Comparison of ENCODE assay signal across 9 cellular contexts in the genomic region with DNA sequence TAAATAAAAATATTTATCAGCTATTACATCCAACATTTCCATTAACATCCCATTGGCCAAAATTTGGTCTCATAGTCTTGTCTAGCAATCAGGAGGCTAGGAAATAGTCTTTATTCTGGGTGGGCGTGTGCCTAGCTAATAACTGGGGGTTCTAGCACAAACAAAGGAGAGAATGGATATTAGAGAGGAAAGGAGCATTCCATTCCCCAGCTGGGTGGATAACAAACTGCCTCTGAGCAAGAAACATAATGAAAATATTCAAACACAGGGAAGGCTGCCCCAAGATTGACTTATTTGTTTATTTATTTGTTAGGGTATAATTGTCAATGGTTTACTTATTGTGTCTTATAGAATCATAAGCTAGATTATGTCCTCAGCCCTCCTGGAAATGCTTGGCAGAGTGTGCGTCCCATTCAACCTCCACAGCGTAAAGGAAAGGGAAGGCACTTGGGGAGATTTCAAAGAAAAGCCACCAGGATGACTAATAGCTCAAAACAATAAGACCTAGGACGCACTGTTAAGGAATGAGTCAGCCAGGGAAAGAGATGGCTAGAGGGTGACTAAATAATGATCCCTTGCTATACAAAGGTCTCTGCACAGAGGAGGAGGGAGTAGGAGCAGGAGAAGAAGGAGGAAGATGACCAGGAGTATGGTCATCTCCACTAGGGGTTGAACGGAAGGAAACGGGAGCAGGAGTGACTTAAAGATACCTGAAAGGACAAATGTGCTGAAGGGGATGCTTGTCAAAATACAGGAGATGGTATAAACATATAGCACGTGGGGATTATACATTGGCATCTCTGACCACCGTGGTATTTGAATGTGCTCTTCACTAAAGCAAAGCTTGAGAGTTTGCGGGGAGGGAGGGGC. TPM values are rescaled to one million over a fixed set of nuclear protein-coding genes. Genes with fewer than 3 reads are reported as not detected.
DNase-seq lines count a peak whose midpoint lies in the region; ATAC-seq, FAIRE-seq and TF ChIP-seq lines count a peak whose summit lies in the region.
"Had no signal": no experiment of that assay in that cellular context is flagged by ENCODE, and none has a peak within 500 bp of the region (broad histone marks: within the 10 kb centered on the region; RNA-seq: fewer than 3 reads in every experiment).

No MANE protein-coding gene starts in this region.

- H3K9me3 Mint-ChIP-seq in endodermal cell: peaks cover 1% of the 10 kb centered on the region

- BruUV-seq in HepG2 (replicated peaks; lab: Mats Ljungman, UMichigan): no TSS peak

- H3K27me3 Mint-ChIP-seq in endodermal cell (ENCODE audit: insufficient read depth): no peaks in the 10 kb centered on the region

- H3K9ac ChIP-seq in HepG2 (ENCODE audit: insufficient read depth, low read depth, low read length) (no peak overlapping the region), endodermal cell (ENCODE audit: extremely low read depth, low read length, poor library complexity, severe bottlenecking) (no peak overlapping the region)

- no peak for TF ChIP-seq EP300 in HepG2 (IDR thresholded peaks at IDR 0.05; ENCODE audit: low read depth in 2 of 2, low read length in 2 of 2)
- no peak for TF ChIP-seq EP300 in HepG2 (CRISPR knock-in tag; IDR thresholded peaks at IDR 0.05; ENCODE audit: borderline replicate concordance)

- no peaks in the 10 kb centered on the region for H3K27me3 ChIP-seq in BJ (ENCODE audit: control insufficient read depth, insufficient read depth, low read length)
- H3K27me3 ChIP-seq in HepG2 (ENCODE audit: control insufficient read depth in 1 of 2, insufficient read depth in 2 of 2, low read length in 2 of 2): peaks cover 1 to 4% of the 10 kb centered on the region in 2 experiments; a peak in 4 of 5 replicates
- no peaks in the 10 kb centered on the region for H3K27me3 ChIP-seq in endodermal cell (ENCODE audit: control insufficient read depth, insufficient read depth, low read length, poor library complexity, severe bottlenecking)

- H3K36me3 ChIP-seq in BJ (ENCODE audit: control insufficient read depth, insufficient read depth, low read length) (no peaks in the 10 kb centered on the region), HepG2 (replicated peaks in 1 of 2; ENCODE audit: control insufficient read depth in 1 of 2, insufficient read depth in 2 of 2, low read length in 2 of 2) (no peaks in the 10 kb centered on the region), endodermal cell (ENCODE audit: control insufficient read depth, insufficient read depth, low read length) (no peaks in the 10 kb centered on the region)

- H3K9me3 ChIP-seq in HepG2 (ENCODE audit: low read length) (no peaks in the 10 kb centered on the region), endodermal cell (ENCODE audit: control insufficient read depth, low read length) (no peaks in the 10 kb centered on the region)

- H3K36me3 Mint-ChIP-seq in endodermal cell (ENCODE audit: low read depth): no peaks in the 10 kb centered on the region

- POLR2A ChIA-PET in BJ (lab: Charles Lee) (no interaction called here), HepG2 (lab: Yijun Ruan, JAX) (no interaction called here)

- TF ChIP-seq POLR2A in HepG2 (IDR thresholded peaks at IDR 0.05; ENCODE audit: insufficient read depth in 1 of 2, low read depth in 2 of 2, low read length in 2 of 2): no peak

- ATAC-seq in HepG2: no peak
- ATAC-seq in GM19324 (IDR thresholded peaks at IDR 0.05; ENCODE audit: low FRiP score, unreplicated experiment): no peak
- no peak for ATAC-seq in HG03565 (IDR thresholded peaks at IDR 0.05; ENCODE audit: unreplicated experiment)
- ATAC-seq in HG03469 (IDR thresholded peaks at IDR 0.05; ENCODE audit: unreplicated experiment): no peak

- FAIRE-seq in HepG2 (lab: Jason Lieb, UNC): no peak
- FAIRE-seq: endometrium had no signal

- no peak overlapping the region for H3K4me2 ChIP-seq in HepG2 (ENCODE audit: low read depth, low read length)

- H3K4me3 ChIP-seq in BJ (ENCODE audit: low read depth, low read length) (no peak overlapping the region), HepG2 (replicated peaks in 1 of 3; ENCODE audit: insufficient read depth in 1 of 3, low read depth in 2 of 3, low read length in 3 of 3) (no peak overlapping the region), endodermal cell (ENCODE audit: low read length) (no peak overlapping the region)

- H3K27ac ChIP-seq in HepG2 (ENCODE audit: extremely low read length, insufficient read depth, low read length) (no peak overlapping the region), endodermal cell (ENCODE audit: low read depth, low read length) (no peak overlapping the region)

- no peaks in the 10 kb centered on the region for H3K4me1 ChIP-seq in HepG2 (ENCODE audit: insufficient read depth, low read length)
- H3K4me1 ChIP-seq in endodermal cell (ENCODE audit: control insufficient read depth, insufficient read depth, low read length): no peaks in the 10 kb centered on the region

- in situ Hi-C loops in HepG2 (cut with HindIII; ENCODE audit: extremely low pct_ligation_motif_present, low pct_unique_long_range_greater_than_20kb): no loop called here

- no peaks in the 10 kb centered on the region for H3K79me2 ChIP-seq in HepG2 (ENCODE audit: insufficient read depth, low read length)

- CTCF ChIA-PET in BJ (lab: Yijun Ruan, JAX) (no interaction called here), HepG2 (lab: Yijun Ruan, JAX; ENCODE audit: low intra/inter-chr PET ratio, low total read pairs) (no interaction called here)

- no peak overlapping the region for H2AFZ ChIP-seq in HepG2 (ENCODE audit: low read length)

- TF ChIP-seq RAD21 in HepG2 (CRISPR knock-in tag; IDR thresholded peaks at IDR 0.05): no peak

- WGBS in HepG2 (ENCODE audit: low lambda C conversion rate): 17% methylated on average over 9 of the region's 9 CpGs
- 53 to 59% methylated on average over 7 to 9 of the region's 9 CpGs for WGBS in endodermal cell (ENCODE audit: insufficient coverage in 1 of 2, insufficient read length in 1 of 2), 2 experiments

- peaks cover 6% of the 10 kb centered on the region for H3K4me1 Mint-ChIP-seq in endodermal cell

- DNase-seq in BJ (ENCODE audit: low read depth): peak; percentile 63
- peak; percentile 98 for DNase-seq in HT1080 (ENCODE audit: low read depth)
- DNase-seq in amniotic epithelial cell (ENCODE audit: low read depth): peak; percentile 77
- no peak for DNase-seq in HepG2 (ENCODE audit: low spot score)
- DNase-seq in endodermal cell: no peak

- no peak for TF ChIP-seq CTCF in BJ (IDR thresholded peaks at IDR 0.05; ENCODE audit: insufficient read depth, low read depth, low read length)
- no peak for TF ChIP-seq CTCF in HepG2 (CRISPR knock-in tag; IDR thresholded peaks at IDR 0.05)
- no peak for TF ChIP-seq CTCF in endodermal cell (conservative IDR thresholded peaks at IDR 0.05)

- no peak overlapping the region for H3K27ac Mint-ChIP-seq in endodermal cell

- no peak overlapping the region for H3K4me3 Mint-ChIP-seq in endodermal cell

- no peaks in the 10 kb centered on the region for H4K20me1 ChIP-seq in HepG2 (ENCODE audit: insufficient read depth, low read length)

- intact Hi-C loops in HepG2 (cut with micrococcal nuclease; ENCODE audit: unreplicated experiment): no loop called here

RNA-seq across cellular contexts. Expression of a gene that starts 23.5 kb away (rescaled TPM):
- polyA plus RNA-seq in BJ (2011; rRNA removed): 4.4 and 11.3 TPM in 2 replicates
- polyA minus RNA-seq in BJ (2011; rRNA and poly(A)+ RNA removed): 4.3 and 4.4 TPM in 2 replicates
- 34.1 and 42.1 TPM in 2 replicates for total RNA-seq in HT1080 (2014; rRNA removed; shearing (Covaris generic))
- 34.1 and 40.2 TPM in 2 replicates for polyA plus RNA-seq in HT1080 (2015; cell fraction: cytosol; rRNA removed)
- polyA plus RNA-seq in HT1080 (2015; cell fraction: nucleus; rRNA removed): 26.1 and 27.8 TPM in 2 replicates
- 19.5 and 30.3 TPM in 2 replicates for total RNA-seq in HepG2 (2016; rRNA removed; fragmentation: Illumina TruSeq; extraction: Trizol)
- 32.9 and 33.8 TPM in 2 replicates for total RNA-seq in HepG2 (2016; cell fraction: cytosol; rRNA removed; fragmentation: Illumina TruSeq; extraction: Trizol; ENCODE audit: low read depth)
- total RNA-seq in HepG2 (2016; cell fraction: insoluble cytoplasmic fraction; rRNA removed; fragmentation: Illumina TruSeq; extraction: Trizol): 19.4 and 26.7 TPM in 2 replicates
- total RNA-seq in HepG2 (2016; cell fraction: membrane; rRNA removed; fragmentation: Illumina TruSeq; extraction: Trizol): 34.7 and 39.3 TPM in 2 replicates
- 16.5 and 17.7 TPM in 2 replicates for total RNA-seq in HepG2 (2016; cell fraction: nucleus; rRNA removed; fragmentation: Illumina TruSeq; extraction: Trizol)
- 9.4 and 9.8 TPM in 2 replicates for polyA plus RNA-seq in HepG2 (2011; rRNA removed)
- polyA plus RNA-seq in HepG2 (2011; cell fraction: cytosol; rRNA removed): 3.9 and 6.2 TPM in 2 replicates
- polyA plus RNA-seq in HepG2 (2011; cell fraction: nucleus; rRNA removed): 2.7 and 3.4 TPM in 2 replicates
- polyA plus RNA-seq in HepG2 (2012): 16.6 and 18.8 TPM in 2 replicates
- polyA plus RNA-seq in HepG2 (2016; cell fraction: cytosol; fragmentation: Illumina TruSeq; extraction: Trizol; ENCODE audit: low read depth): 36.8 and 44.5 TPM in 2 replicates
- polyA plus RNA-seq in HepG2 (2016; cell fraction: insoluble cytoplasmic fraction; fragmentation: Illumina TruSeq; extraction: Trizol; ENCODE audit: low read depth): 28.8 and 29.4 TPM in 2 replicates
- 31.5 and 33.7 TPM in 2 replicates for polyA plus RNA-seq in HepG2 (2016; cell fraction: membrane; fragmentation: Illumina TruSeq; extraction: Trizol; ENCODE audit: low read depth)
- 15.9 and 16.9 TPM in 2 replicates for polyA plus RNA-seq in HepG2 (2016; cell fraction: nucleus; fragmentation: Illumina TruSeq; extraction: Trizol; ENCODE audit: insufficient read depth, low read depth)
- polyA minus RNA-seq in HepG2 (2011; rRNA and poly(A)+ RNA removed; ENCODE audit: low replicate concordance): 4.2 and 6.1 TPM in 2 replicates
- polyA minus RNA-seq in HepG2 (2011; cell fraction: cytosol; rRNA and poly(A)+ RNA removed): 9.5 and 11.3 TPM in 2 replicates
- polyA minus RNA-seq in HepG2 (2011; cell fraction: nucleus; rRNA and poly(A)+ RNA removed): 23.9 and 27.2 TPM in 2 replicates
- 10 to 100 TPM; 18.9 to 23.2 TPM for total RNA-seq in endodermal cell
- polyA plus RNA-seq in endodermal cell (2013, experiment 1 of 2): 18.8 TPM
- 18.2 TPM for polyA plus RNA-seq in endodermal cell (2013, experiment 2 of 2)

RNA-seq across cellular contexts. Expression of a gene that starts 56.2 kb away (rescaled TPM):
- polyA plus RNA-seq in BJ (2011; rRNA removed) (771 and 1,498 TPM in 2 replicates), HepG2 (2011; rRNA removed) (1,013 and 1,261 TPM in 2 replicates)
- polyA minus RNA-seq in BJ (2011; rRNA and poly(A)+ RNA removed): 50.1 and 61.7 TPM in 2 replicates
- total RNA-seq in HT1080 (2014; rRNA removed; shearing (Covaris generic)): 982 and 1,844 TPM in 2 replicates
- polyA plus RNA-seq in HT1080 (2015; cell fraction: cytosol; rRNA removed): 1,686 and 2,051 TPM in 2 replicates
- 531 and 614 TPM in 2 replicates for polyA plus RNA-seq in HT1080 (2015; cell fraction: nucleus; rRNA removed)
- total RNA-seq in HepG2 (2016; rRNA removed; fragmentation: Illumina TruSeq; extraction: Trizol) (1,234 and 1,660 TPM in 2 replicates), endodermal cell (100 to 1,000 TPM; 882 to 975 TPM)
- total RNA-seq in HepG2 (2016; cell fraction: cytosol; rRNA removed; fragmentation: Illumina TruSeq; extraction: Trizol; ENCODE audit: low read depth): 1,575 and 1,856 TPM in 2 replicates
- total RNA-seq in HepG2 (2016; cell fraction: insoluble cytoplasmic fraction; rRNA removed; fragmentation: Illumina TruSeq; extraction: Trizol): 1,231 and 1,647 TPM in 2 replicates
- 2,364 and 2,513 TPM in 2 replicates for total RNA-seq in HepG2 (2016; cell fraction: membrane; rRNA removed; fragmentation: Illumina TruSeq; extraction: Trizol)
- total RNA-seq in HepG2 (2016; cell fraction: nucleus; rRNA removed; fragmentation: Illumina TruSeq; extraction: Trizol): 468 and 495 TPM in 2 replicates
- 771 and 1,026 TPM in 2 replicates for polyA plus RNA-seq in HepG2 (2011; cell fraction: cytosol; rRNA removed)
- polyA plus RNA-seq in HepG2 (2011; cell fraction: nucleus; rRNA removed): 163 and 203 TPM in 2 replicates
- 1,465 and 1,554 TPM in 2 replicates for polyA plus RNA-seq in HepG2 (2012)
- polyA plus RNA-seq in HepG2 (2016; cell fraction: cytosol; fragmentation: Illumina TruSeq; extraction: Trizol; ENCODE audit: low read depth): 1,743 and 1,770 TPM in 2 replicates
- 1,533 and 1,679 TPM in 2 replicates for polyA plus RNA-seq in HepG2 (2016; cell fraction: insoluble cytoplasmic fraction; fragmentation: Illumina TruSeq; extraction: Trizol; ENCODE audit: low read depth)
- polyA plus RNA-seq in HepG2 (2016; cell fraction: membrane; fragmentation: Illumina TruSeq; extraction: Trizol; ENCODE audit: low read depth): 2,158 and 2,160 TPM in 2 replicates
- 719 and 730 TPM in 2 replicates for polyA plus RNA-seq in HepG2 (2016; cell fraction: nucleus; fragmentation: Illumina TruSeq; extraction: Trizol; ENCODE audit: insufficient read depth, low read depth)
- polyA minus RNA-seq in HepG2 (2011; rRNA and poly(A)+ RNA removed; ENCODE audit: low replicate concordance): 37.8 and 64.0 TPM in 2 replicates
- polyA minus RNA-seq in HepG2 (2011; cell fraction: cytosol; rRNA and poly(A)+ RNA removed): 164 and 196 TPM in 2 replicates
- 292 and 344 TPM in 2 replicates for polyA minus RNA-seq in HepG2 (2011; cell fraction: nucleus; rRNA and poly(A)+ RNA removed)
- 1,851 TPM for polyA plus RNA-seq in endodermal cell (2013, experiment 1 of 2)
- 1,837 TPM for polyA plus RNA-seq in endodermal cell (2013, experiment 2 of 2)

Comparison
In these comparisons a context has a peak if more than half of its experiments do, and no peak if none do; other contexts are left out.
1. DNase-seq: peak in BJ (single experiment), HT1080 (single experiment) and amniotic epithelial cell (single experiment); none in HepG2 (single experiment) and endodermal cell (single experiment).